ENCODE assay signal across 1 cellular context in the genomic region with DNA sequence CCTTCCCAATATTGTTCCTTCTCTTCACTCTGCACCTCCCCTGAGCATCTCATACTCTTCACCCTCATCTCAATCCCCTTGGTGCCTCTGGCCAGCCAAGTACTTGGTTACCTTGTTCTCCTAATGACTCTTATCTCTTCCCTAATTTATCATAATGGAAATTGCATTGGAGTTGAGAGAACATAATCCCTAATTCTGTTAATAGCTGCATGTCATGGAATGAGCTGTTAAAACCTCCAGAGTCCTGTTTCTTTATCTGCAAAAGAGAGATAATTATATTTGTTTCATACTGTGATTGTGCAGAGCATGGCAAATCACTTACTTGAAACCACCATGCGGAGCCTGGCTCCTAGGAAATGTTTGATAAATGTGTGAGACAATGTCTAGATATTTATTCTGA.
TF ChIP-seq lines count a peak whose summit lies in the region.

No MANE protein-coding gene starts in this region.

TF ChIP-seq in SK-N-SH, 30 proteins besides CTCF, POLR2A, EP300 and RAD21 (continued from another document):
- TF ChIP-seq MEF2A (IDR thresholded peaks at IDR 0.05; ENCODE audit: borderline replicate concordance, low read depth) = no peak
- no peak for TF ChIP-seq YY1 (IDR thresholded peaks at IDR 0.05; ENCODE audit: low read depth)
